Comparison of ENCODE assay signal across 1 cellular context in genomic region chr17:75896360-75897075, GRCh38.
TF ChIP-seq lines count a peak whose summit lies in the region.

TRIM65 (minus strand) TSS chr17:75896951; CDS start chr17:75896937, 14 bp downstream.

TF ChIP-seq in HepG2, 621 proteins besides CTCF, POLR2A, EP300 and RAD21 (continued from another document and continues in another):
- TF ChIP-seq ZNF749 (CRISPR knock-in tag; IDR thresholded peaks at IDR 0.05; ENCODE audit: borderline replicate concordance), result peak; percentile 12
- no peak; the same call in 1 of the 2 replicates for TF ChIP-seq ZMYM2 (CRISPR knock-in tag; IDR thresholded peaks at IDR 0.05)
- TF ChIP-seq ZNF430 (CRISPR knock-in tag; IDR thresholded peaks at IDR 0.05), result peak; percentile 81; the same call in 1 of the 2 replicates
- TF ChIP-seq, protein P1, sequence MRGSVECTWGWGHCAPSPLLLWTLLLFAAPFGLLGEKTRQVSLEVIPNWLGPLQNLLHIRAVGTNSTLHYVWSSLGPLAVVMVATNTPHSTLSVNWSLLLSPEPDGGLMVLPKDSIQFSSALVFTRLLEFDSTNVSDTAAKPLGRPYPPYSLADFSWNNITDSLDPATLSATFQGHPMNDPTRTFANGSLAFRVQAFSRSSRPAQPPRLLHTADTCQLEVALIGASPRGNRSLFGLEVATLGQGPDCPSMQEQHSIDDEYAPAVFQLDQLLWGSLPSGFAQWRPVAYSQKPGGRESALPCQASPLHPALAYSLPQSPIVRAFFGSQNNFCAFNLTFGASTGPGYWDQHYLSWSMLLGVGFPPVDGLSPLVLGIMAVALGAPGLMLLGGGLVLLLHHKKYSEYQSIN (CRISPR knock-in tag; IDR thresholded peaks at IDR 0.05; ENCODE audit: borderline replicate concordance), result no peak
- no peak for TF ChIP-seq GATA4 (IDR thresholded peaks at IDR 0.05; ENCODE audit: borderline replicate concordance, low read depth)
- TF ChIP-seq NCOR1 (IDR thresholded peaks at IDR 0.05; ENCODE audit: borderline replicate concordance, low read length), result no peak
- TF ChIP-seq MAF1 (CRISPR knock-in tag; IDR thresholded peaks at IDR 0.05; ENCODE audit: borderline replicate concordance), result peak; percentile 49; the same call in 1 of the 2 replicates
- peak; percentile 34; the same call in 1 of the 2 replicates for TF ChIP-seq ZNF709 (CRISPR knock-in tag; IDR thresholded peaks at IDR 0.05)
- peak; percentile 90 for TF ChIP-seq ZNF329 (CRISPR knock-in tag; IDR thresholded peaks at IDR 0.05; ENCODE audit: low read depth)
- no peak for TF ChIP-seq FOXA1 (IDR thresholded peaks at IDR 0.05)
- TF ChIP-seq FOXA1 (CRISPR knock-in tag; IDR thresholded peaks at IDR 0.05), result 0 out of 2 replicates have a peak, but pooled peaks have one; percentile 7
- peak; percentile 83 for TF ChIP-seq HNRNPLL (IDR thresholded peaks at IDR 0.05; ENCODE audit: low read depth, low read length, poor library complexity, severe bottlenecking)
- peak; percentile 64 for TF ChIP-seq HES4 (CRISPR knock-in tag; IDR thresholded peaks at IDR 0.05; ENCODE audit: borderline replicate concordance)
- TF ChIP-seq RAD51 (IDR thresholded peaks at IDR 0.05; ENCODE audit: borderline replicate concordance), result no peak
- TF ChIP-seq CBX2 (IDR thresholded peaks at IDR 0.05; ENCODE audit: low read depth, low read length), result no peak
- no peak for TF ChIP-seq CBX2 (CRISPR knock-in tag; IDR thresholded peaks at IDR 0.05; ENCODE audit: low read depth)
- TF ChIP-seq, protein P2, sequence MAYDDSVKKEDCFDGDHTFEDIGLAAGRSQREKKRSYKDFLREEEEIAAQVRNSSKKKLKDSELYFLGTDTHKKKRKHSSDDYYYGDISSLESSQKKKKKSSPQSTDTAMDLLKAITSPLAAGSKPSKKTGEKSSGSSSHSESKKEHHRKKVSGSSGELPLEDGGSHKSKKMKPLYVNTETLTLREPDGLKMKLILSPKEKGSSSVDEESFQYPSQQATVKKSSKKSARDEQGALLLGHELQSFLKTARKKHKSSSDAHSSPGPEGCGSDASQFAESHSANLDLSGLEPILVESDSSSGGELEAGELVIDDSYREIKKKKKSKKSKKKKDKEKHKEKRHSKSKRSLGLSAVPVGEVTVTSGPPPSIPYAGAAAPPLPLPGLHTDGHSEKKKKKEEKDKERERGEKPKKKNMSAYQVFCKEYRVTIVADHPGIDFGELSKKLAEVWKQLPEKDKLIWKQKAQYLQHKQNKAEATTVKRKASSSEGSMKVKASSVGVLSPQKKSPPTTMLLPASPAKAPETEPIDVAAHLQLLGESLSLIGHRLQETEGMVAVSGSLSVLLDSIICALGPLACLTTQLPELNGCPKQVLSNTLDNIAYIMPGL (CRISPR knock-in tag; IDR thresholded peaks at IDR 0.05; ENCODE audit: borderline replicate concordance in 1 of 2, low read depth in 1 of 2), result peak; percentile 90 to 92
- peak; percentile 78; the same call in 1 of the 2 replicates for TF ChIP-seq NFKBIZ (CRISPR knock-in tag; IDR thresholded peaks at IDR 0.05)
- TF ChIP-seq, protein P3, sequence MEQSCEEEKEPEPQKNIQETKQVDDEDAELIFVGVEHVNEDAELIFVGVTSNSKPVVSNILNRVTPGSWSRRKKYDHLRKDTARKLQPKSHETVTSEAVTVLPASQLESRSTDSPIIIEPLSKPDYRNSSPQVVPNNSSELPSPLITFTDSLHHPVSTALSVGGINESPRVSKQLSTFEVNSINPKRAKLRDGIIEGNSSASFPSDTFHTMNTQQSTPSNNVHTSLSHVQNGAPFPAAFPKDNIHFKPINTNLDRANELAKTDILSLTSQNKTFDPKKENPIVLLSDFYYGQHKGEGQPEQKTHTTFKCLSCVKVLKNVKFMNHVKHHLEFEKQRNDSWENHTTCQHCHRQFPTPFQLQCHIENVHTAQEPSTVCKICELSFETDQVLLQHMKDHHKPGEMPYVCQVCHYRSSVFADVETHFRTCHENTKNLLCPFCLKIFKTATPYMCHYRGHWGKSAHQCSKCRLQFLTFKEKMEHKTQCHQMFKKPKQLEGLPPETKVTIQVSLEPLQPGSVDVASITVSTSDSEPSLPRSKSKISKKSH (CRISPR knock-in tag; IDR thresholded peaks at IDR 0.05; ENCODE audit: borderline replicate concordance), result no peak; the same call in none of the 2 replicates
- TF ChIP-seq, protein P4, sequence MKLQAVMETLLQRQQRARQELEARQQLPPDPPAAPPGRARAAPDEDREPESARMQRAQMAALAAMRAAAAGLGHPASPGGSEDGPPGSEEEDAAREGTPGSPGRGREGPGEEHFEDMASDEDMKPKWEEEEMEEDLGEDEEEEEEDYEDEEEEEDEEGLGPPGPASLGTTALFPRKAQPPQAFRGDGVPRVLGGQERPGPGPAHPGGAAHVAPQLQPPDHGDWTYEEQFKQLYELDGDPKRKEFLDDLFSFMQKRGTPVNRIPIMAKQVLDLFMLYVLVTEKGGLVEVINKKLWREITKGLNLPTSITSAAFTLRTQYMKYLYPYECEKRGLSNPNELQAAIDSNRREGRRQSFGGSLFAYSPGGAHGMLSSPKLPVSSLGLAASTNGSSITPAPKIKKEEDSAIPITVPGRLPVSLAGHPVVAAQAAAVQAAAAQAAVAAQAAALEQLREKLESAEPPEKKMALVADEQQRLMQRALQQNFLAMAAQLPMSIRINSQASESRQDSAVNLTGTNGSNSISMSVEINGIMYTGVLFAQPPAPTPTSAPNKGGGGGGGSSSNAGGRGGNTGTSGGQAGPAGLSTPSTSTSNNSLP (IDR thresholded peaks at IDR 0.05; ENCODE audit: low read depth, low read length), result no peak
- no peak for TF ChIP-seq ZNF34 (CRISPR knock-in tag; IDR thresholded peaks at IDR 0.05; ENCODE audit: borderline replicate concordance)
- 0 out of 2 replicates have a peak, but pooled peaks have one; percentile 3 for TF ChIP-seq SOX5 (CRISPR knock-in tag; IDR thresholded peaks at IDR 0.05; ENCODE audit: borderline replicate concordance)
- 0 out of 2 replicates have a peak, but pooled peaks have one; percentile 20 for TF ChIP-seq ZNF639 (CRISPR knock-in tag; conservative IDR thresholded peaks at IDR 0.05)
- TF ChIP-seq, protein P5, sequence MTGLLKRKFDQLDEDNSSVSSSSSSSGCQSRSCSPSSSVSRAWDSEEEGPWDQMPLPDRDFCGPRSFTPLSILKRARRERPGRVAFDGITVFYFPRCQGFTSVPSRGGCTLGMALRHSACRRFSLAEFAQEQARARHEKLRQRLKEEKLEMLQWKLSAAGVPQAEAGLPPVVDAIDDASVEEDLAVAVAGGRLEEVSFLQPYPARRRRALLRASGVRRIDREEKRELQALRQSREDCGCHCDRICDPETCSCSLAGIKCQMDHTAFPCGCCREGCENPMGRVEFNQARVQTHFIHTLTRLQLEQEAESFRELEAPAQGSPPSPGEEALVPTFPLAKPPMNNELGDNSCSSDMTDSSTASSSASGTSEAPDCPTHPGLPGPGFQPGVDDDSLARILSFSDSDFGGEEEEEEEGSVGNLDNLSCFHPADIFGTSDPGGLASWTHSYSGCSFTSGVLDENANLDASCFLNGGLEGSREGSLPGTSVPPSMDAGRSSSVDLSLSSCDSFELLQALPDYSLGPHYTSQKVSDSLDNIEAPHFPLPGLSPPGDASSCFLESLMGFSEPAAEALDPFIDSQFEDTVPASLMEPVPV (CRISPR knock-in tag; IDR thresholded peaks at IDR 0.05), result peak; percentile 89
- TF ChIP-seq MBD4 (IDR thresholded peaks at IDR 0.05; ENCODE audit: borderline replicate concordance, low read length), result no peak
- TF ChIP-seq, protein P6, sequence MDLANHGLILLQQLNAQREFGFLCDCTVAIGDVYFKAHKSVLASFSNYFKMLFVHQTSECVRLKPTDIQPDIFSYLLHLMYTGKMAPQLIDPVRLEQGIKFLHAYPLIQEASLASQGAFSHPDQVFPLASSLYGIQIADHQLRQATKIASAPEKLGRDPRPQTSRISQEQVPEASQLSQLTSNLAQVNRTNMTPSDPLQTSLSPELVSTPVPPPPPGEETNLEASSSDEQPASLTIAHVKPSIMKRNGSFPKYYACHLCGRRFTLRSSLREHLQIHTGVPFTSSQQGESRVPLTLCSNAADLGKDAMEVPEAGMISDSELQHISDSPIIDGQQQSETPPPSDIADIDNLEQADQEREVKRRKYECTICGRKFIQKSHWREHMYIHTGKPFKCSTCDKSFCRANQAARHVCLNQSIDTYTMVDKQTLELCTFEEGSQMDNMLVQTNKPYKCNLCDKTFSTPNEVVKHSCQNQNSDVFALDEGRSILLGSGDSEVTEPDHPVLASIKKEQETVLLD (CRISPR knock-in tag; IDR thresholded peaks at IDR 0.05; ENCODE audit: low read depth), result peak; percentile 90
- TF ChIP-seq AGO1 (IDR thresholded peaks at IDR 0.05; ENCODE audit: low read depth, low read length, poor library complexity, severe bottlenecking), result peak; percentile 68
- TF ChIP-seq TFDP2 (CRISPR knock-in tag; IDR thresholded peaks at IDR 0.05), result peak; percentile 45
- TF ChIP-seq ZNF44 (CRISPR knock-in tag; IDR thresholded peaks at IDR 0.05), result no peak
- no peak for TF ChIP-seq TAF15 (IDR thresholded peaks at IDR 0.05; ENCODE audit: low read depth, low read length, poor library complexity, severe bottlenecking)
- TF ChIP-seq ZBTB34 (CRISPR knock-in tag; IDR thresholded peaks at IDR 0.05), result 0 out of 2 replicates have a peak, but pooled peaks have one; percentile 21
- TF ChIP-seq CSRNP2 (CRISPR knock-in tag; conservative IDR thresholded peaks at IDR 0.05; ENCODE audit: low read depth), result peak; percentile 93
- TF ChIP-seq XBP1 (CRISPR knock-in tag; IDR thresholded peaks at IDR 0.05), result no peak
- peak; percentile 81; the same call in 1 of the 2 replicates for TF ChIP-seq ZNF556 (CRISPR knock-in tag; IDR thresholded peaks at IDR 0.05; ENCODE audit: borderline replicate concordance)
- no peak for TF ChIP-seq WIZ (CRISPR knock-in tag; IDR thresholded peaks at IDR 0.05)
- TF ChIP-seq, protein P7, sequence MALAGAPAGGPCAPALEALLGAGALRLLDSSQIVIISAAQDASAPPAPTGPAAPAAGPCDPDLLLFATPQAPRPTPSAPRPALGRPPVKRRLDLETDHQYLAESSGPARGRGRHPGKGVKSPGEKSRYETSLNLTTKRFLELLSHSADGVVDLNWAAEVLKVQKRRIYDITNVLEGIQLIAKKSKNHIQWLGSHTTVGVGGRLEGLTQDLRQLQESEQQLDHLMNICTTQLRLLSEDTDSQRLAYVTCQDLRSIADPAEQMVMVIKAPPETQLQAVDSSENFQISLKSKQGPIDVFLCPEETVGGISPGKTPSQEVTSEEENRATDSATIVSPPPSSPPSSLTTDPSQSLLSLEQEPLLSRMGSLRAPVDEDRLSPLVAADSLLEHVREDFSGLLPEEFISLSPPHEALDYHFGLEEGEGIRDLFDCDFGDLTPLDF (CRISPR knock-in tag; IDR thresholded peaks at IDR 0.05), result 0 out of 2 replicates have a peak, but pooled peaks have one; percentile 56
- TF ChIP-seq TMF1 (CRISPR knock-in tag; IDR thresholded peaks at IDR 0.05; ENCODE audit: low read depth), result peak; percentile 84; the same call in 1 of the 2 replicates
- 0 out of 2 replicates have a peak, but pooled peaks have one; percentile 36 for TF ChIP-seq CAMTA2 (CRISPR knock-in tag; IDR thresholded peaks at IDR 0.05; ENCODE audit: borderline replicate concordance)
- TF ChIP-seq FOXP1 (IDR thresholded peaks at IDR 0.05), result no peak
- TF ChIP-seq FOXP1 (CRISPR knock-in tag; IDR thresholded peaks at IDR 0.05), result no peak
- TF ChIP-seq ZNF577 (CRISPR knock-in tag; IDR thresholded peaks at IDR 0.05; ENCODE audit: borderline replicate concordance, low read depth), result peak; percentile 89; the same call in 1 of the 2 replicates
